ENCODE assay signal across 1 cellular context in genomic region chr17:73546770-73547345, GRCh38.
TF ChIP-seq lines count a peak whose summit lies in the region.

No MANE protein-coding gene starts in this region.

TF ChIP-seq in K562, 482 proteins besides CTCF, POLR2A, EP300 and RAD21 (continued from another document):
- TF ChIP-seq CGGBP1 (CRISPR knock-in tag; IDR thresholded peaks at IDR 0.05) (no peak), BCL6 (CRISPR knock-in tag; IDR thresholded peaks at IDR 0.05) (no peak), MAZ (CRISPR knock-in tag; conservative IDR thresholded peaks at IDR 0.05 in 1 of 2, IDR thresholded peaks at IDR 0.05 in 1 of 2) (no peak), MXI1 (IDR thresholded peaks at IDR 0.05; ENCODE audit: low read depth, low read length) (no peak)
